Comparison of ENCODE assay signal across 27 cellular contexts in genomic region chr1:114660250-114660649, GRCh38. TPM values are rescaled to one million over a fixed set of nuclear protein-coding genes. Genes with fewer than 3 reads are reported as not detected.
"Had no signal": no experiment of that assay in that cellular context is flagged by ENCODE, and none has a peak within 500 bp of the region (broad histone marks: within the 10 kb centered on the region; RNA-seq: fewer than 3 reads in every experiment).

No MANE protein-coding gene starts in this region.

- FAIRE-seq: endometrium, keratinocyte had no signal

- H3K4me3 ChIP-seq: coronary artery, lower lobe of right lung, prostate gland, sigmoid colon, thoracic aorta, transverse colon, upper lobe of right lung, uterus had no signal

- H3K4me1 Mint-ChIP-seq: naive thymus-derived CD8-positive, alpha-beta T cell; stimulated activated memory B cell treated with anti-CD40 and anti-IgM and Interleukin-4, amounts not matched to agents 10 μg/mL and 1 μg/mL and 100 μg/mL, for 72 hours had no signal

- DNase-seq: effector memory CD8-positive, alpha-beta T cell; foreskin melanocyte; head of caudate nucleus; left ventricle myocardium superior; lower lobe of right lung; naive thymus-derived CD8-positive, alpha-beta T cell; right cardiac atrium; sigmoid colon; stimulated activated CD4-positive, alpha-beta T cell treated with anti-CD3 and anti-CD28 coated beads, Interleukin-4, amount 100 ng/mL, for 4 hours; stimulated activated naive CD8-positive, alpha-beta T cell treated with anti-CD3 and anti-CD28 coated beads, Interleukin-15, Interleukin-2, amounts not matched to agents 100 U/mL and 50 U/mL, for 24 hours; substantia nigra; transverse colon; upper lobe of right lung; uterus had no signal

- H3K9ac ChIP-seq: parathyroid adenoma had no signal

- H3K9me3 ChIP-seq: lower lobe of right lung, prostate gland, sigmoid colon, thoracic aorta, transverse colon, upper lobe of right lung, uterus had no signal

- H3K9me3 Mint-ChIP-seq: effector memory CD8-positive, alpha-beta T cell; naive thymus-derived CD8-positive, alpha-beta T cell; stimulated activated memory B cell treated with anti-CD40 and anti-IgM and Interleukin-4, amounts not matched to agents 10 μg/mL and 1 μg/mL and 100 μg/mL, for 72 hours had no signal

- H3K36me3 ChIP-seq: lower lobe of right lung, prostate gland, sigmoid colon, thoracic aorta, transverse colon, upper lobe of right lung, uterus had no signal

- H3K79me2 ChIP-seq: parathyroid adenoma had no signal

- ATAC-seq: effector memory CD8-positive, alpha-beta T cell; left ventricle myocardium superior; lower lobe of right lung; naive thymus-derived CD8-positive, alpha-beta T cell; stimulated activated memory B cell treated with anti-CD40 and anti-IgM and Interleukin-4, amounts not matched to agents 10 μg/mL and 1 μg/mL and 100 μg/mL, for 72 hours; stimulated activated naive CD8-positive, alpha-beta T cell treated with anti-CD3 and anti-CD28 coated beads, Interleukin-15, Interleukin-2, amounts not matched to agents 100 U/mL and 50 U/mL, for 24 hours; upper lobe of right lung had no signal

- H3K27me3 ChIP-seq: sigmoid colon, transverse colon, upper lobe of right lung, uterus had no signal

- H3K27ac ChIP-seq: coronary artery, lower lobe of right lung, parathyroid adenoma, prostate gland, sigmoid colon, thoracic aorta, transverse colon, upper lobe of right lung, uterus had no signal

- H3K27ac Mint-ChIP-seq: effector memory CD8-positive, alpha-beta T cell; naive thymus-derived CD8-positive, alpha-beta T cell; stimulated activated memory B cell treated with anti-CD40 and anti-IgM and Interleukin-4, amounts not matched to agents 10 μg/mL and 1 μg/mL and 100 μg/mL, for 72 hours had no signal

- H2AFZ ChIP-seq: parathyroid adenoma had no signal

- H3K4me1 ChIP-seq: lower lobe of right lung, parathyroid adenoma, prostate gland, sigmoid colon, transverse colon, upper lobe of right lung, uterus had no signal

- H3K4me3 Mint-ChIP-seq: effector memory CD8-positive, alpha-beta T cell; naive thymus-derived CD8-positive, alpha-beta T cell; stimulated activated memory B cell treated with anti-CD40 and anti-IgM and Interleukin-4, amounts not matched to agents 10 μg/mL and 1 μg/mL and 100 μg/mL, for 72 hours had no signal

- H3K36me3 Mint-ChIP-seq: naive thymus-derived CD8-positive, alpha-beta T cell; stimulated activated memory B cell treated with anti-CD40 and anti-IgM and Interleukin-4, amounts not matched to agents 10 μg/mL and 1 μg/mL and 100 μg/mL, for 72 hours had no signal

RNA-seq across cellular contexts. Expression of gene AMPD1, which starts 35.1 kb away (rescaled TPM):
- total RNA-seq: dermis microvascular lymphatic vessel endothelial cell; glomerular endothelial cell; mesenteric fat pad; naive thymus-derived CD8-positive, alpha-beta T cell; osteoblast; renal cortical epithelial cell; right cardiac atrium; sigmoid colon; upper lobe of right lung had no signal
- polyA plus RNA-seq: keratinocyte; naive thymus-derived CD8-positive, alpha-beta T cell; neural cell; right cardiac atrium had no signal
